In genomic region chr7:139476891-139477290, GRCh38 we compare ENCODE assay signal across 3 cellular contexts. TPM values are rescaled to one million over a fixed set of nuclear protein-coding genes. Genes with fewer than 3 reads are reported as not detected.
"Had no signal": no experiment of that assay in that cellular context is flagged by ENCODE, and none has a peak within 500 bp of the region (broad histone marks: within the 10 kb centered on the region; RNA-seq: fewer than 3 reads in every experiment).

No MANE protein-coding gene starts in this region.

- DNase-seq: GDM1, GF-D8 had no signal

- H3K4me3 ChIP-seq: GM12878 had no signal

RNA-seq across cellular contexts. Expression of gene KLRG2, which starts 6.6 kb away (rescaled TPM):
- polyA plus RNA-seq: GM12878 had no signal

RNA-seq across cellular contexts. Expression of gene CLEC2L, which starts 46.6 kb away (rescaled TPM):
- polyA plus RNA-seq: GM12878 had no signal
